8 cellular contexts compared by ENCODE assay signal in genomic region chr1:45014403-45015028, GRCh38. TPM values are rescaled to one million over a fixed set of nuclear protein-coding genes. Genes with fewer than 3 reads are reported as not detected.
DNase-seq lines count a peak whose midpoint lies in the region; ATAC-seq, FAIRE-seq and TF ChIP-seq lines count a peak whose summit lies in the region.

No MANE protein-coding gene starts in this region.

- no peaks in the 10 kb centered on the region for H3K9me3 ChIP-seq in MM.1S (replicated peaks; ENCODE audit: insufficient read depth, low read length)
- no peaks in the 10 kb centered on the region for H3K9me3 ChIP-seq in pancreas
- no peaks in the 10 kb centered on the region for H3K9me3 ChIP-seq in thyroid gland

- H3F3A ChIP-seq in MM.1S (ENCODE audit: insufficient read depth, low read length) = peaks cover 10% of the 10 kb centered on the region; the same call in 1 of the 2 replicates

- intact Hi-C loops in pancreas (cut with DNase I) (loop anchor here in 2 of 3 donors (5.0 kb wide), 4 partner anchors 213 to 478 kb away; partner anchors contain the start of genes BEST4 (in 1 of the 2) and TESK2 (in 1 of the 2)), thyroid gland (cut with DNase I) (loop anchor here (5.0 to 10.0 kb wide), 4 partner anchors 172 to 550 kb away; partner anchors contain the start of genes PTCH2 and ZSWIM5)

- DNase-seq in DMS79 treated with DMSO at 0.1 percent for 48 hours (lab: John Stamatoyannopoulos, UW) (peak; percentile 80), MM.1S (peak; percentile 64), SHP77 treated with DMSO at 0.1 percent for 48 hours (lab: John Stamatoyannopoulos, UW) (peak; percentile 52), frontal cortex (ENCODE audit: low spot score in 2 of 2) (peak; percentile 59 to 71), pancreas (peak in 5 of 6 donors; percentile 67 to 86 (median 79)), thyroid gland (peak; percentile 81 to 82)
- DNase-seq in activated effector memory CD4-positive, alpha-beta T cell treated with anti-CD3 and anti-CD28 coated beads, Interleukin-2, amount 50 U/mL, for 16 hours = peak; percentile 90

- TF ChIP-seq CTCF in MM.1S (IDR thresholded peaks at IDR 0.05; ENCODE audit: low read length) (peak; percentile 89), pancreas (IDR thresholded peaks at IDR 0.05) (peak; percentile 83 to 90 (median 86)), thyroid gland (IDR thresholded peaks at IDR 0.05) (peak; percentile 64 to 95 (median 86))

- TF ChIP-seq POLR2A in thyroid gland (IDR thresholded peaks at IDR 0.05) = no peak

- peaks cover 31% of the 10 kb centered on the region for H3K79me2 ChIP-seq in MM.1S (ENCODE audit: low read length)

- H3K27ac ChIP-seq in MM.1S (ENCODE audit: low read length) (no peak overlapping the region), pancreas (no peak overlapping the region), thyroid gland (peak overlapping the region in 1 of 3 donors; percentile 8)

- H3K9ac ChIP-seq in MM.1S (ENCODE audit: low read length) = no peak overlapping the region

- H3K36me3 ChIP-seq in MM.1S (replicated peaks; ENCODE audit: insufficient read depth, low read length) (no peaks in the 10 kb centered on the region), pancreas (no peaks in the 10 kb centered on the region), thyroid gland (no peaks in the 10 kb centered on the region)

- H3K4me2 ChIP-seq in MM.1S (ENCODE audit: low read depth, low read length) = no peak overlapping the region

- H2AFZ ChIP-seq in MM.1S (ENCODE audit: low read length) = no peak overlapping the region

- peak in 3 of 4 donors; percentile 23 to 39 (median 27) for ATAC-seq in pancreas
- ATAC-seq in HG02642 (IDR thresholded peaks at IDR 0.05; ENCODE audit: poor library complexity, unreplicated experiment) = no peak

- H3K27me3 ChIP-seq in MM.1S (replicated peaks; ENCODE audit: insufficient read depth, low read length) = no peaks in the 10 kb centered on the region
- no peaks in the 10 kb centered on the region for H3K27me3 ChIP-seq in pancreas
- H3K27me3 ChIP-seq in thyroid gland = no peaks in the 10 kb centered on the region

- H3K4me1 ChIP-seq in MM.1S (ENCODE audit: low read length) (peaks cover 11% of the 10 kb centered on the region), pancreas (peaks cover 0 to 23% (median 6%) of the 10 kb centered on the region in 3 donors), thyroid gland (peaks cover 27 to 34% of the 10 kb centered on the region in 2 donors)

- H3K4me3 ChIP-seq in MM.1S (ENCODE audit: low read length) (no peak overlapping the region), pancreas (no peak overlapping the region), thyroid gland (replicated peaks in 1 of 3) (no peak overlapping the region)

- no peak for FAIRE-seq in frontal cortex (lab: Jason Lieb, UNC)
- no peak for FAIRE-seq in pancreas (lab: Jason Lieb, UNC)

- H3K9me2 ChIP-seq in MM.1S (replicated peaks; ENCODE audit: insufficient read depth, low read length) = no peaks in the 10 kb centered on the region

- H4K20me1 ChIP-seq in MM.1S (ENCODE audit: insufficient read depth, low read length) = no peaks in the 10 kb centered on the region

- WGBS in pancreas, 2 donors = 24 to 37% methylated on average over 6 of the region's 6 CpGs
- 40 to 47% methylated on average over 5 to 6 of the region's 6 CpGs for WGBS in thyroid gland, 2 donors

RNA-seq across cellular contexts. Expression of gene UROD, which starts 2.5 kb away (rescaled TPM):
- total RNA-seq in frontal cortex (66.0 TPM), pancreas (10 to 100 TPM; 16.9 to 36.6 (median 25.7) TPM), thyroid gland (100 to 1,000 TPM in 2 of 4 donors, 10 to 100 TPM in 2; 94.5 to 137 (median 99.3) TPM)
- 10 to 100 TPM; 52.8 to 71.2 TPM for polyA plus RNA-seq in pancreas

RNA-seq across cellular contexts. Expression of gene HECTD3, which starts 3.4 kb away (rescaled TPM):
- total RNA-seq in frontal cortex (14.3 TPM), pancreas (10 to 100 TPM; 23.5 to 36.4 (median 29.7) TPM), thyroid gland (10 to 100 TPM; 30.8 to 42.6 (median 38.1) TPM)
- polyA plus RNA-seq in pancreas = 10 to 100 TPM; 32.0 to 49.0 TPM

RNA-seq across cellular contexts. Expression of gene EIF2B3, which starts 28.1 kb away (rescaled TPM):
- 27.7 TPM for total RNA-seq in frontal cortex
- total RNA-seq in pancreas = 10 to 100 TPM in 4 of 6 donors, 1 to 10 TPM in 2; 7.7 to 14.6 (median 12.1) TPM
- 1 to 10 TPM; 6.0 to 9.7 TPM for polyA plus RNA-seq in pancreas
- total RNA-seq in thyroid gland = 10 to 100 TPM; 16.9 to 21.3 (median 19.2) TPM
